21 cellular contexts compared by ENCODE assay signal in genomic region chr17:79914813-79915740, GRCh38.
DNase-seq lines count a peak whose midpoint lies in the region; ATAC-seq and TF ChIP-seq lines count a peak whose summit lies in the region.
"Had no signal": no experiment of that assay in that cellular context is flagged by ENCODE, and none has a peak within 500 bp of the region (broad histone marks: within the 10 kb centered on the region; RNA-seq: fewer than 3 reads in every experiment).

No MANE protein-coding gene starts in this region.

- no peaks in the 10 kb centered on the region for H3K27me3 Mint-ChIP-seq in activated B cell treated with CpG ODN at 0.5 μM for 24 hours
- peaks cover 3% of the 10 kb centered on the region for H3K27me3 Mint-ChIP-seq in type B pancreatic cell
- H3K27me3 Mint-ChIP-seq in activated T-helper 17 cell treated with anti-CD3 and anti-CD28 coated beads, Interleukin-2, amount 50 U/mL, for 72 hours = peaks cover 12% of the 10 kb centered on the region

- 56 to 63% methylated on average over 19 of the region's 19 CpGs for WGBS in heart right ventricle, 2 donors

- H3K27ac Mint-ChIP-seq in activated B cell treated with CpG ODN at 0.5 μM for 24 hours (no peak overlapping the region), type B pancreatic cell (peak overlapping the region; percentile 90)
- H3K27ac Mint-ChIP-seq in activated T-helper 17 cell treated with anti-CD3 and anti-CD28 coated beads, Interleukin-2, amount 50 U/mL, for 72 hours = no peak overlapping the region
- H3K27ac Mint-ChIP-seq: activated CD4-positive, alpha-beta memory T cell treated with anti-CD3 and anti-CD28 coated beads for 36 hours; HFFc6; mesothelial cell of epicardium had no signal

- no peak for TF ChIP-seq CTCF in heart right ventricle (IDR thresholded peaks at IDR 0.05)
- TF ChIP-seq CTCF in right atrium auricular region (IDR thresholded peaks at IDR 0.05) = no peak
- no peak for TF ChIP-seq CTCF in activated B cell treated with CpG ODN at 0.5 μM for 24 hours (IDR thresholded peaks at IDR 0.05)
- no peak for TF ChIP-seq CTCF in type B pancreatic cell (conservative IDR thresholded peaks at IDR 0.05)
- TF ChIP-seq CTCF in foreskin fibroblast (IDR thresholded peaks at IDR 0.05; ENCODE audit: low read depth, low read length) = no peak

- H3K4me3 Mint-ChIP-seq in activated B cell treated with CpG ODN at 0.5 μM for 24 hours (peak overlapping the region; percentile 26), type B pancreatic cell (peak overlapping the region; percentile 9)
- H3K4me3 Mint-ChIP-seq in activated T-helper 17 cell treated with anti-CD3 and anti-CD28 coated beads, Interleukin-2, amount 50 U/mL, for 72 hours = no peak overlapping the region
- H3K4me3 Mint-ChIP-seq: activated CD4-positive, alpha-beta memory T cell treated with anti-CD3 and anti-CD28 coated beads for 36 hours; HFFc6; mesothelial cell of epicardium; naive thymus-derived CD8-positive, alpha-beta T cell had no signal

- peaks cover 13% of the 10 kb centered on the region for H3K4me1 Mint-ChIP-seq in activated B cell treated with CpG ODN at 0.5 μM for 24 hours
- peaks cover 14% of the 10 kb centered on the region for H3K4me1 Mint-ChIP-seq in type B pancreatic cell (ENCODE audit: unreplicated experiment)
- no peaks in the 10 kb centered on the region for H3K4me1 Mint-ChIP-seq in activated T-helper 17 cell treated with anti-CD3 and anti-CD28 coated beads, Interleukin-2, amount 50 U/mL, for 72 hours
- H3K4me1 Mint-ChIP-seq: mesothelial cell of epicardium had no signal

- POLR2A ChIA-PET in activated B cell treated with CpG ODN at 0.5 μM for 24 hours (lab: Charles Lee) = interaction anchor here (0.6 to 0.7 kb wide), 2 partner anchors 67 to 82 kb away, joined by 3 to 10 read pairs; no protein-coding TSS in a partner anchor

- H3K9me3 ChIP-seq in heart right ventricle (no peaks in the 10 kb centered on the region), right atrium auricular region (no peaks in the 10 kb centered on the region), mucosa of stomach (ENCODE audit: control insufficient read depth, low read length) (no peaks in the 10 kb centered on the region)
- H3K9me3 ChIP-seq: left ventricle myocardium inferior, ovary, SJSA1, transverse colon had no signal

- H3K27me3 ChIP-seq in heart right ventricle (peaks cover 0 to 40% (median 24%) of the 10 kb centered on the region in 7 donors), right atrium auricular region (no peaks in the 10 kb centered on the region), mucosa of stomach (ENCODE audit: control insufficient read depth, insufficient read depth, low read length) (no peaks in the 10 kb centered on the region)
- H3K27me3 ChIP-seq: ovary, transverse colon had no signal

- H3K27ac ChIP-seq in heart right ventricle = peak overlapping the region in 1 of 10 donors; percentile 12
- no peak overlapping the region for H3K27ac ChIP-seq in right atrium auricular region
- H3K27ac ChIP-seq: left ventricle myocardium inferior, ovary, SJSA1, transverse colon had no signal

- intact Hi-C loops in heart right ventricle (cut with DNase I) (loop anchor here in 9 of 10 donors (5.0 to 10.0 kb wide), 8 partner anchors 68 to 173 kb away; no protein-coding TSS in a partner anchor), activated B cell treated with CpG ODN at 0.5 μM for 24 hours (cut with micrococcal nuclease) (no loop called here)

- CTCF ChIA-PET in activated B cell treated with CpG ODN at 0.5 μM for 24 hours (lab: Charles Lee) = interaction anchor here (0.7 to 1.6 kb wide), 2 partner anchors 16 to 55 kb away, joined by 3 read pairs; no protein-coding TSS in a partner anchor

- peaks cover 0 to 37% (median 13%) of the 10 kb centered on the region in 9 donors for H3K4me1 ChIP-seq in heart right ventricle
- peaks cover 0 to 23% of the 10 kb centered on the region in 2 donors for H3K4me1 ChIP-seq in right atrium auricular region
- peaks cover 35% of the 10 kb centered on the region for H3K4me1 ChIP-seq in mucosa of stomach (ENCODE audit: control insufficient read depth, insufficient read depth, low read length)

- no peak overlapping the region for H3K4me3 ChIP-seq in heart right ventricle
- no peak overlapping the region for H3K4me3 ChIP-seq in right atrium auricular region
- H3K4me3 ChIP-seq in mucosa of stomach (ENCODE audit: low read length) = no peak overlapping the region
- H3K4me3 ChIP-seq in foreskin fibroblast (ENCODE audit: low read depth in 1 of 2, low read length in 2 of 2) = no peak overlapping the region
- H3K4me3 ChIP-seq: left ventricle myocardium inferior, ovary, SJSA1, transverse colon had no signal

- H3K36me3 ChIP-seq in heart right ventricle (no peaks in the 10 kb centered on the region), right atrium auricular region (no peaks in the 10 kb centered on the region), mucosa of stomach (ENCODE audit: control insufficient read depth, insufficient read depth, low read length) (no peaks in the 10 kb centered on the region)
- H3K36me3 ChIP-seq: left ventricle myocardium inferior, ovary, SJSA1, transverse colon had no signal

- H3K36me3 Mint-ChIP-seq in activated B cell treated with CpG ODN at 0.5 μM for 24 hours (ENCODE audit: low read depth) (no peaks in the 10 kb centered on the region), type B pancreatic cell (no peaks in the 10 kb centered on the region)
- no peaks in the 10 kb centered on the region for H3K36me3 Mint-ChIP-seq in activated T-helper 17 cell treated with anti-CD3 and anti-CD28 coated beads, Interleukin-2, amount 50 U/mL, for 72 hours (ENCODE audit: low read depth)
- H3K36me3 Mint-ChIP-seq: activated CD4-positive, alpha-beta memory T cell treated with anti-CD3 and anti-CD28 coated beads for 36 hours; mesothelial cell of epicardium; naive thymus-derived CD8-positive, alpha-beta T cell had no signal

- H3K9ac ChIP-seq in mucosa of stomach (ENCODE audit: low read length) = peak overlapping the region; percentile 35

- H3K9me3 Mint-ChIP-seq in activated B cell treated with CpG ODN at 0.5 μM for 24 hours (no peaks in the 10 kb centered on the region), type B pancreatic cell (no peaks in the 10 kb centered on the region)
- H3K9me3 Mint-ChIP-seq in activated T-helper 17 cell treated with anti-CD3 and anti-CD28 coated beads, Interleukin-2, amount 50 U/mL, for 72 hours = no peaks in the 10 kb centered on the region
- H3K9me3 Mint-ChIP-seq: activated CD4-positive, alpha-beta memory T cell treated with anti-CD3 and anti-CD28 coated beads for 36 hours; HFFc6; mesothelial cell of epicardium; naive thymus-derived CD8-positive, alpha-beta T cell had no signal

- ATAC-seq in heart right ventricle = peak in 5 of 8 donors; percentile 32 to 70 (median 39)
- peak; percentile 56 for ATAC-seq in activated B cell treated with CpG ODN at 0.5 μM for 24 hours (ENCODE audit: low read depth)
- no peak for ATAC-seq in activated T-helper 17 cell treated with anti-CD3 and anti-CD28 coated beads, Interleukin-2, amount 50 U/mL, for 72 hours (replicated peaks)
- ATAC-seq: naive thymus-derived CD8-positive, alpha-beta T cell had no signal

- DNase-seq in heart right ventricle (peak in 1 of 2 donors; percentile 6), right atrium auricular region (ENCODE audit: low spot score) (no peak), activated B cell treated with CpG ODN at 0.5 μM for 24 hours (no peak), type B pancreatic cell (ENCODE audit: extremely low spot score, unreplicated experiment) (no peak), NCI-H2171 (lab: John Stamatoyannopoulos, UW) (no peak), foreskin fibroblast (no peak)
- DNase-seq: activated CD4-positive, alpha-beta memory T cell treated with anti-CD3 and anti-CD28 coated beads for 36 hours; activated CD4-positive, CD25-positive, alpha-beta regulatory T cell treated with anti-CD3 and anti-CD28 coated beads, Interleukin-2, amount 50 U/mL, for 72 hours; activated effector memory CD4-positive, alpha-beta T cell treated with Interleukin-2 at 50 U/mL for 16 hours; left ventricle myocardium inferior; naive thymus-derived CD8-positive, alpha-beta T cell; NCI-H1694 treated with DMSO at 0.1 percent for 48 hours; NCI-H524 treated with DMSO at 0.1 percent for 48 hours; T-helper 1 cell had no signal
